8 cellular contexts compared by ENCODE assay signal in the genomic region with DNA sequence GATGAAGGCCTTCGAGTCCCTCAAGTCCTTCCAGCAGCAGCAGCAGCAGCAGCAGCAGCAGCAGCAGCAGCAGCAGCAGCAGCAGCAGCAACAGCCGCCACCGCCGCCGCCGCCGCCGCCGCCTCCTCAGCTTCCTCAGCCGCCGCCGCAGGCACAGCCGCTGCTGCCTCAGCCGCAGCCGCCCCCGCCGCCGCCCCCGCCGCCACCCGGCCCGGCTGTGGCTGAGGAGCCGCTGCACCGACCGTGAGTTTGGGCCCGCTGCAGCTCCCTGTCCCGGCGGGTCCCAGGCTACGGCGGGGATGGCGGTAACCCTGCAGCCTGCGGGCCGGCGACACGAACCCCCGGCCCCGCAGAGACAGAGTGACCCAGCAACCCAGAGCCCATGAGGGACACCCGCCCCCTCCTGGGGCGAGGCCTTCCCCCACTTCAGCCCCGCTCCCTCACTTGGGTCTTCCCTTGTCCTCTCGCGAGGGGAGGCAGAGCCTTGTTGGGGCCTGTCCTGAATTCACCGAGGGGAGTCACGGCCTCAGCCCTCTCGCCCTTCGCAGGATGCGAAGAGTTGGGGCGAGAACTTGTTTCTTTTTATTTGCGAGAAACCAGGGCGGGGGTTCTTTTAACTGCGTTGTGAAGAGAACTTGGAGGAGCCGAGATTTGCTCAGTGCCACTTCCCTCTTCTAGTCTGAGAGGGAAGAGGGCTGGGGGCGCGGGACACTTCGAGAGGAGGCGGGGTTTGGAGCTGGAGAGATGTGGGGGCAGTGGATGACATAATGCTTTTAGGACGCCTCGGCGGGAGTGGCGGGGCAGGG. TPM values are rescaled to one million over a fixed set of nuclear protein-coding genes. Genes with fewer than 3 reads are reported as not detected.
DNase-seq lines count a peak whose midpoint lies in the region; ATAC-seq and TF ChIP-seq lines count a peak whose summit lies in the region.

No MANE protein-coding gene starts in this region.

- H3K9me3 ChIP-seq in left lung: no peaks in the 10 kb centered on the region

- H3K36me3 ChIP-seq in left lung: no peaks in the 10 kb centered on the region

- peak overlapping the region; percentile 93 for H3K4me3 Mint-ChIP-seq in WTC11

- POLR2A ChIA-PET in WTC11 (lab: Charles Lee): no interaction called here

- DNase-seq in D341Med (ENCODE audit: low spot score) (peak; percentile 74), HFF-Myc (ENCODE audit: extremely low read depth, low read depth) (peak; percentile 21), NCI-H2196 (lab: John Stamatoyannopoulos, UW; ENCODE audit: unreplicated experiment) (peak; percentile 46), WTC11 (ENCODE audit: low spot score) (peak; percentile 71), choroid plexus epithelial cell (ENCODE audit: low read depth) (peak; percentile 55), left lung (peak; percentile 85 to 87)
- DNase-seq in stimulated activated CD4-positive, alpha-beta T cell treated with anti-CD3 and anti-CD28 coated beads, Interleukin-4, amount 100 ng/mL, for 24 hours: peak; percentile 53

- H3K4me1 Mint-ChIP-seq in WTC11: peaks cover 13% of the 10 kb centered on the region

- ATAC-seq in WTC11 (peak; percentile 33), left lung (peak; percentile 23), HG03469 (IDR thresholded peaks at IDR 0.05; ENCODE audit: unreplicated experiment) (no peak)

- H3K27me3 Mint-ChIP-seq in WTC11 (ENCODE audit: low read depth): no peaks in the 10 kb centered on the region

- peak overlapping the region; percentile 85 to 88 for H3K27ac ChIP-seq in left lung

- peak overlapping the region; percentile 96 for H3K27ac Mint-ChIP-seq in WTC11

- intact Hi-C loops in left lung (cut with DNase I): no loop called here

- no peaks in the 10 kb centered on the region for H3K36me3 Mint-ChIP-seq in WTC11

- CTCF ChIA-PET in WTC11 (lab: Charles Lee): interaction anchor here (0.6 kb wide), 1 partner anchor 205 kb away, joined by 4 read pairs; no protein-coding TSS in a partner anchor

- peaks cover 12 to 41% of the 10 kb centered on the region in 2 donors for H3K4me1 ChIP-seq in left lung

- H3K4me3 ChIP-seq in HFF-Myc (replicated peaks; ENCODE audit: low read depth, low read length) (peak overlapping the region; percentile 76), choroid plexus epithelial cell (ENCODE audit: low read depth, low read length) (peak overlapping the region; percentile 95), left lung (peak overlapping the region; percentile 89 to 91)

- H3K27me3 ChIP-seq in left lung: no peaks in the 10 kb centered on the region

- TF ChIP-seq CTCF in HFF-Myc (IDR thresholded peaks at IDR 0.05; ENCODE audit: low read depth, low read length, missing control alignments) (no peak), WTC11 (IDR thresholded peaks at IDR 0.05) (no peak), choroid plexus epithelial cell (conservative IDR thresholded peaks at IDR 0.05; ENCODE audit: low read depth, low read length) (no peak), left lung (IDR thresholded peaks at IDR 0.05) (no peak)

- H3K9me3 Mint-ChIP-seq in WTC11: no peaks in the 10 kb centered on the region

TF ChIP-seq in WTC11, 78 proteins besides CTCF, POLR2A, EP300 and RAD21:
- TF ChIP-seq, protein P1, sequence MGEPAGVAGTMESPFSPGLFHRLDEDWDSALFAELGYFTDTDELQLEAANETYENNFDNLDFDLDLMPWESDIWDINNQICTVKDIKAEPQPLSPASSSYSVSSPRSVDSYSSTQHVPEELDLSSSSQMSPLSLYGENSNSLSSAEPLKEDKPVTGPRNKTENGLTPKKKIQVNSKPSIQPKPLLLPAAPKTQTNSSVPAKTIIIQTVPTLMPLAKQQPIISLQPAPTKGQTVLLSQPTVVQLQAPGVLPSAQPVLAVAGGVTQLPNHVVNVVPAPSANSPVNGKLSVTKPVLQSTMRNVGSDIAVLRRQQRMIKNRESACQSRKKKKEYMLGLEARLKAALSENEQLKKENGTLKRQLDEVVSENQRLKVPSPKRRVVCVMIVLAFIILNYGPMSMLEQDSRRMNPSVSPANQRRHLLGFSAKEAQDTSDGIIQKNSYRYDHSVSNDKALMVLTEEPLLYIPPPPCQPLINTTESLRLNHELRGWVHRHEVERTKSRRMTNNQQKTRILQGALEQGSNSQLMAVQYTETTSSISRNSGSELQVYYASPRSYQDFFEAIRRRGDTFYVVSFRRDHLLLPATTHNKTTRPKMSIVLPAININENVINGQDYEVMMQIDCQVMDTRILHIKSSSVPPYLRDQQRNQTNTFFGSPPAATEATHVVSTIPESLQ (CRISPR knock-in tag; IDR thresholded peaks at IDR 0.05): no peak
- TF ChIP-seq GABPB1 (CRISPR knock-in tag; IDR thresholded peaks at IDR 0.05): no peak

RNA-seq across cellular contexts. Expression of a gene that starts 0.6 kb away (rescaled TPM):
- 64.1 to 85.4 TPM (median 71.4 TPM) in 3 replicates for total RNA-seq in WTC11 (2021)
- 10 to 100 TPM; 72.9 to 75.9 TPM for total RNA-seq in left lung

RNA-seq across cellular contexts. Expression of a gene that starts 0.7 kb away (rescaled TPM):
- total RNA-seq in WTC11 (2021) (not detected in 3 replicates), left lung (not detected)

Comparison
In these comparisons a context has a peak if more than half of its experiments do, and no peak if none do; other contexts are left out.
1. DNase-seq: peak in every context shown above with its lines; median percentile 86 in left lung; 74 in D341Med; 71 in WTC11; 55 in choroid plexus epithelial cell; 53 in stimulated activated CD4-positive, alpha-beta T cell treated with anti-CD3 and anti-CD28 coated beads, Interleukin-4, amount 100 ng/mL, for 24 hours; 46 in NCI-H2196; 21 in HFF-Myc.